Comparison of ENCODE assay signal across 25 cellular contexts in the genomic region with DNA sequence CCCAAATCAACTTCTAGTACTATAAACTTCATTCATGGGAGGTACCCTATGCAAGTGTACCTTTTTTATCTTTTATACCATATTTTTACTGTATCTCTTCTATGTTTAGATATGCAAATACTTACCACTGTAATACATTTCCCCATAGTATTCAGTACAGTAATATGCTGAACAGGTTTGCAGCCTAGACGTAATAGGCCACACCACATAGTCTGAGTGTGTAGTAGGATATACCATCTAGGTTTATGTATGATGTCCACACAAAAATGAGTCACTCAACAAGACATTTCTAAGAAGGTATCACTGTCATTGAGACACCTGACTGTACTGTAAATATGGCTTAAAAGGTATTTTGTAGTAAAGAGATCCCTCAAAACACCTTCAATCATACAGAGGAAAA.
"Had no signal": no experiment of that assay in that cellular context is flagged by ENCODE, and none has a peak within 500 bp of the region (broad histone marks: within the 10 kb centered on the region; RNA-seq: fewer than 3 reads in every experiment).

No MANE protein-coding gene starts in this region.

- ATAC-seq: left colon; left lung; lower lobe of right lung; naive thymus-derived CD8-positive, alpha-beta T cell; pancreas; right cardiac atrium; sciatic nerve; stimulated activated effector memory CD8-positive, alpha-beta T cell treated with anti-CD3 and anti-CD28 coated beads, Interleukin-12 subunit alpha, Interleukin-12 subunit beta, amount 100 ng/mL, for 72 hours had no signal

- H3K27me3 ChIP-seq: left lung, pancreas, suprapubic skin, tibial artery, uterus had no signal

- H3K4me3 ChIP-seq: left lung, lower lobe of right lung, pancreas, prostate gland, skin epidermis, suprapubic skin, thoracic aorta, tibial artery, uterus had no signal

- DNase-seq: hypothalamus; immature natural killer cell; kidney; left colon; left lung; lower lobe of right lung; mammary epithelial cell; mesenchymal stem cell; naive thymus-derived CD8-positive, alpha-beta T cell; nucleus accumbens; pancreas; posterior cingulate gyrus; right cardiac atrium; stimulated activated CD4-positive, alpha-beta T cell treated with anti-CD3 and anti-CD28 coated beads, Interleukin-12 subunit alpha, Interleukin-12 subunit beta, amount 100 ng/mL, for 4 hours; stimulated activated CD4-positive, alpha-beta T cell treated with anti-CD3 and anti-CD28 coated beads, Interleukin-4, amount 100 ng/mL, for 24 hours; stimulated activated naive CD4-positive, alpha-beta T cell; tibial artery; uterus had no signal

- H3K9me3 ChIP-seq: left lung, lower lobe of right lung, pancreas, prostate gland, suprapubic skin, thoracic aorta, tibial artery, uterus had no signal

- H3K4me1 ChIP-seq: left lung, lower lobe of right lung, pancreas, prostate gland, suprapubic skin, tibial artery, uterus had no signal

- H3K36me3 ChIP-seq: left lung, lower lobe of right lung, pancreas, prostate gland, suprapubic skin, thoracic aorta, tibial artery, uterus had no signal

- FAIRE-seq: islet of Langerhans, pancreas had no signal

- H3K27ac ChIP-seq: left lung, lower lobe of right lung, pancreas, prostate gland, skin epidermis, suprapubic skin, thoracic aorta, tibial artery, uterus had no signal
